ENCODE assay signal across 26 cellular contexts in the genomic region with DNA sequence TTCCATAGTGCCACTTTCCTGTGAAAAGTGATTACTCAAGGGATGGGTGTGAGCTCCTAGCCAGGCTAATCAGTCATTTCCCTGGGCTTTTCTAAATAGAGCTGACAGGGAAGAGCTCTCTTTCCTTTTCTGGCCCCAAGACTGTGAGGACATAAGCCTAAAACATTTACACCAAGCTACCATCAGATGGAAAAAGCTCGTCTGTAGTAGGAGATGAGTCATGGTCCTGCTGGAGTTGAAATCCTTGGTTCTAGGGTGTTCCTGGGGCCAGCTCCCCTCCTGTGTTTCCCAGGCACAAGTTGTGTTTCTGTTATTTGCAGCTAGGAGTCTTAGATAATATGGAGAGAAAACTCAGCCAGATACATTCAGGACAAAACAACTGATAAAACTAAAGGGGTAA. TPM values are rescaled to one million over a fixed set of nuclear protein-coding genes. Genes with fewer than 3 reads are reported as not detected.
DNase-seq lines count a peak whose midpoint lies in the region; ATAC-seq and TF ChIP-seq lines count a peak whose summit lies in the region.
"Had no signal": no experiment of that assay in that cellular context is flagged by ENCODE, and none has a peak within 500 bp of the region (broad histone marks: within the 10 kb centered on the region; RNA-seq: fewer than 3 reads in every experiment).

No MANE protein-coding gene starts in this region.

- peak; percentile 5 for DNase-seq in Daoy (ENCODE audit: low read depth)
- DNase-seq in LHCN-M2 (ENCODE audit: low read depth): peak; percentile 56
- DNase-seq in dermis blood vessel endothelial cell: peak; percentile 23
- no peak for DNase-seq in right lobe of liver
- DNase-seq in KG1 (lab: John Stamatoyannopoulos, UW): no peak
- DNase-seq in cortex of kidney (lab: John Stamatoyannopoulos, UW): no peak
- DNase-seq in hippocampal formation (lab: John Stamatoyannopoulos, UW): no peak
- DNase-seq: activated CD4-positive, alpha-beta memory T cell treated with anti-CD3 and anti-CD28 coated beads for 36 hours; activated T-cell treated with anti-CD3 and anti-CD28 coated beads, Interleukin-2, amount 50 U/mL, for 1 hour; effector memory CD4-positive, alpha-beta T cell; H7; immature natural killer cell; naive thymus-derived CD4-positive, alpha-beta T cell; NCI-H1436 treated with DMSO at 0.1 percent for 48 hours; NCI-H345; posterior cingulate gyrus; small intestine; stimulated activated CD4-positive, alpha-beta T cell treated with anti-CD3 and anti-CD28 coated beads, Interleukin-4, amount 100 ng/mL, for 4 hours; stimulated activated CD8-positive, alpha-beta memory T cell treated with anti-CD3 and anti-CD28 coated beads, Interleukin-4, amount 100 ng/mL, for 48 hours; testis had no signal

- WGBS in mesodermal cell (ENCODE audit: insufficient coverage in 2 of 2), 2 experiments: no CpG with 5 or more reads among the region's 1 CpG
- 17% methylated on average over 1 of the region's 1 CpG for WGBS in right lobe of liver (ENCODE audit: insufficient coverage, low coverage, low lambda C conversion rate, missing lambda C conversion rate)

- H3K9me3 ChIP-seq in mesodermal cell (ENCODE audit: control insufficient read depth, low read length): no peaks in the 10 kb centered on the region
- H3K9me3 ChIP-seq in right lobe of liver: no peaks in the 10 kb centered on the region
- H3K9me3 ChIP-seq: testis had no signal

- H3K4me1 ChIP-seq in mesodermal cell (ENCODE audit: control insufficient read depth, insufficient read depth, low read length, poor library complexity, severe bottlenecking) (no peaks in the 10 kb centered on the region), right lobe of liver (no peaks in the 10 kb centered on the region)
- H3K4me1 ChIP-seq: testis had no signal

- H3K27ac ChIP-seq in mesodermal cell (ENCODE audit: low read depth, low read length, severe bottlenecking) (peak overlapping the region; percentile 59), right lobe of liver (no peak overlapping the region)
- H3K27ac ChIP-seq: cardiac muscle cell, testis, VCaP had no signal

- no peak for ATAC-seq in right lobe of liver
- ATAC-seq: activated naive CD4-positive, alpha-beta T cell treated with anti-CD3 and anti-CD28 coated beads, Interleukin-2, amount 50 U/mL, for 72 hours; naive thymus-derived CD4-positive, alpha-beta T cell had no signal

- peaks cover 0 to 7% of the 10 kb centered on the region in 2 donors for H3K27me3 ChIP-seq in right lobe of liver
- H3K27me3 ChIP-seq: cardiac muscle cell, testis had no signal

- H3K4me3 ChIP-seq in mesodermal cell (ENCODE audit: extremely low read depth, insufficient read depth, low read length, poor library complexity, severe bottlenecking) (no peak overlapping the region), right lobe of liver (no peak overlapping the region)
- H3K4me3 ChIP-seq: cardiac muscle cell, lung, testis had no signal

- intact Hi-C loops in right lobe of liver (cut with DNase I): no loop called here

- no peak for TF ChIP-seq POLR2A in right lobe of liver (IDR thresholded peaks at IDR 0.05)

- no peak for TF ChIP-seq CTCF in right lobe of liver (IDR thresholded peaks at IDR 0.05)

- H3K36me3 ChIP-seq in mesodermal cell (ENCODE audit: control insufficient read depth, insufficient read depth, low read length) (no peaks in the 10 kb centered on the region), right lobe of liver (no peaks in the 10 kb centered on the region)
- H3K36me3 ChIP-seq: cardiac muscle cell had no signal

RNA-seq across cellular contexts. Expression of a gene that starts 52.4 kb away (rescaled TPM):
- total RNA-seq in Daoy (2014; rRNA removed; shearing (Covaris generic)): 0.06 TPM in 1 of 2 replicates, not detected in the other
- total RNA-seq in LHCN-M2 (2014; rRNA removed) (1.1 and 1.8 TPM in 2 replicates), dermis blood vessel endothelial cell (not detected in 2 replicates), right lobe of liver (not detected)
- polyA plus RNA-seq in LHCN-M2 (2012): 0.35 TPM
- polyA plus RNA-seq in mesodermal cell (2013, experiment 1 of 2): 0.44 TPM
- 1.3 TPM for polyA plus RNA-seq in mesodermal cell (2013, experiment 2 of 2)
- total RNA-seq: activated CD4-positive, alpha-beta memory T cell treated with anti-CD3 and anti-CD28 coated beads for 36 hours; activated naive CD4-positive, alpha-beta T cell treated with anti-CD3 and anti-CD28 coated beads, Interleukin-2, amount 50 U/mL, for 72 hours; cardiac muscle cell; H7; naive thymus-derived CD4-positive, alpha-beta T cell had no signal
- polyA plus RNA-seq: BJ; cardiac muscle cell; immature natural killer cell; naive thymus-derived CD4-positive, alpha-beta T cell had no signal

Comparison
In these comparisons a context has a peak if more than half of its experiments do, and no peak if none do; other contexts are left out.
1. DNase-seq: peak in Daoy (single experiment), LHCN-M2 (single experiment) and dermis blood vessel endothelial cell (single experiment); none in right lobe of liver (0 of 3), KG1 (single experiment), cortex of kidney (single experiment) and hippocampal formation (0 of 2).